In the genomic region with DNA sequence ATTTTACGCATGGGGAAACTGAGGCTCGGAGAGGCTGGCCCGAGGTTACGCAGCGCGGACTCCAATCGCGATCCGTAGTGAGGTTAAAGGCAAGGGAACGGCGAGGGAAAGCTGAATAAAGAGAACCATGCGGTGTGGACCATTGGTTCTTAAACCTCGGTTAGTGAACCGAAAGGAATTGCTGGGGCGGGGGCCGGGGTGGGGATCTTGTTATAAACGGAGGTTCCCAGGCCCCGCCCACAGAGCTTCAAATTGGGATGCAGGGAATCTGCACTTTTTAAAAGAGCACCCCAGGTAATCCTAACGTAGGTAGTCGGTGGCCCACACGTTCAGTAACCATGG, we compare ENCODE assay signal across 8 cellular contexts. TPM values are rescaled to one million over a fixed set of nuclear protein-coding genes. Genes with fewer than 3 reads are reported as not detected.
A peak's percentile ranks its signal among the peaks of the same experiment; 100 is the strongest.
DNase-seq lines count a peak whose midpoint lies in the region; ATAC-seq, FAIRE-seq and TF ChIP-seq lines count a peak whose summit lies in the region.

No MANE protein-coding gene starts in this region.

- TSS peak; percentile 67 for BruUV-seq in GM12878 (replicated peaks; lab: Mats Ljungman, UMichigan)

- H3K4me1 ChIP-seq in GM12878 (ENCODE audit: control insufficient read depth, insufficient read depth, low read length) (peaks cover 4% of the 10 kb centered on the region; the same call in 1 of the 2 replicates), lung (ENCODE audit: control insufficient read depth in 2 of 2, insufficient read depth in 2 of 2, low read length in 2 of 2) (peaks cover 1 to 14% of the 10 kb centered on the region in 2 donors), uterus (no peaks in the 10 kb centered on the region)

- peak overlapping the region; percentile 97 for H2AFZ ChIP-seq in GM12878 (ENCODE audit: control insufficient read depth, low read depth, low read length)

- CTCF ChIA-PET in GM12878 (lab: Yijun Ruan, JAX) = interaction anchor here (1.3 kb wide), 1 partner anchor 666 kb away, joined by 4 read pairs; no protein-coding TSS in a partner anchor

- peak overlapping the region; percentile 98; the same call in 1 of the 2 replicates for H3K9ac ChIP-seq in GM12878 (ENCODE audit: control insufficient read depth, insufficient read depth, low read length)

- H3K27ac ChIP-seq in KOPT-K1 (ENCODE audit: low read depth, low read length, poor library complexity, severe bottlenecking) (peak overlapping the region; percentile 84), GM12878 (ENCODE audit: control insufficient read depth, insufficient read depth) (peak overlapping the region; percentile 25; the same call in 1 of the 2 replicates), lung (ENCODE audit: low read depth in 1 of 2, low read length in 1 of 2) (peak overlapping the region; percentile 76 to 78), uterus (peak overlapping the region; percentile 16 to 84)

- H3K27me3 ChIP-seq in GM12878 (replicated peaks in 1 of 2; ENCODE audit: control insufficient read depth in 2 of 2, insufficient read depth in 2 of 2, low read length in 1 of 2) (no peaks in the 10 kb centered on the region), lung (ENCODE audit: control insufficient read depth, insufficient read depth) (no peaks in the 10 kb centered on the region), uterus (no peaks in the 10 kb centered on the region)

- no peak for FAIRE-seq in GM12878 (lab: Jason Lieb, UNC)

- intact Hi-C loops in GM12878 (cut with micrococcal nuclease; ENCODE audit: unreplicated experiment) = no loop called here
- intact Hi-C loops in uterus (cut with DNase I; ENCODE audit: low total_unique reads) = no loop called here

- SMC1A ChIA-PET in GM12878 (lab: Charles Lee; ENCODE audit: uncharacterized antibody, unreplicated experiment) = interaction anchor here (1.5 to 2.2 kb wide), 2 partner anchors 10 to 120 kb away, joined by 4 to 7 read pairs; no protein-coding TSS in a partner anchor

- no peak for ATAC-seq in GM12878
- ATAC-seq in lung (ENCODE audit: insufficient read depth, low FRiP score) = no peak

- H3K9me3 ChIP-seq in KOPT-K1 (ENCODE audit: insufficient read depth, low read length, poor library complexity, severe bottlenecking) (no peaks in the 10 kb centered on the region), GM12878 (replicated peaks; ENCODE audit: control insufficient read depth, insufficient read depth, low read length) (no peaks in the 10 kb centered on the region), lung (ENCODE audit: control insufficient read depth in 2 of 2, insufficient read depth in 1 of 2, low read length in 1 of 2) (no peaks in the 10 kb centered on the region), uterus (no peaks in the 10 kb centered on the region)

- TF ChIP-seq CTCF in GM12878 (IDR thresholded peaks at IDR 0.05 in 2 of 3, conservative IDR thresholded peaks at IDR 0.05 in 1 of 3; ENCODE audit: control insufficient read depth in 2 of 3, extremely low read depth in 1 of 3, insufficient read depth in 1 of 3, low read depth in 3 of 3, low read length in 3 of 3) (no peak), lung (IDR thresholded peaks at IDR 0.05; ENCODE audit: control extremely low read depth, extremely low read depth) (no peak), uterus (IDR thresholded peaks at IDR 0.05) (no peak)

- no peak for TF ChIP-seq EP300 in GM12878 (IDR thresholded peaks at IDR 0.05; ENCODE audit: borderline replicate concordance in 1 of 2, control insufficient read depth in 1 of 2, low read depth in 2 of 2, low read length in 2 of 2)

- H3K4me2 ChIP-seq in GM12878 (ENCODE audit: control insufficient read depth, insufficient read depth) = peak overlapping the region; percentile 90

- TF ChIP-seq POLR2A in GM12878 (IDR thresholded peaks at IDR 0.05; ENCODE audit: low read depth, low read length) = no peak
- TF ChIP-seq POLR2A in uterus (IDR thresholded peaks at IDR 0.05) = no peak

- DNase-seq in COR-L47 (lab: John Stamatoyannopoulos, UW) (peak; percentile 14), GM12878 (ENCODE audit: low read depth, low spot score) (no peak), lung (ENCODE audit: low spot score) (no peak), uterus (no peak), T-helper 9 cell (no peak), SIG-M5 treated with dmso at 0.1 percent for 504 hours (lab: John Stamatoyannopoulos, UW; ENCODE audit: unreplicated experiment) (no peak)
- no peak for DNase-seq in effector CD4-positive, alpha-beta T cell

- POLR2A ChIA-PET in GM12878 (lab: Charles Lee) = no interaction called here

- in situ Hi-C loops in GM12878 (cut with MboI) = no loop called here

- H3K4me3 ChIP-seq in GM12878 (peak overlapping the region; percentile 97), lung (peak overlapping the region; percentile 100), uterus (peak overlapping the region; percentile 65 to 99)

- no peaks in the 10 kb centered on the region for H4K20me1 ChIP-seq in GM12878 (ENCODE audit: control insufficient read depth, insufficient read depth)

- H3K36me3 ChIP-seq in KOPT-K1 (ENCODE audit: insufficient read depth, low read length) (peaks cover 23% of the 10 kb centered on the region), GM12878 (ENCODE audit: control insufficient read depth in 2 of 2, insufficient read depth in 2 of 2, low read length in 1 of 2) (peaks cover 2% of the 10 kb centered on the region in 2 experiments; a peak in 2 of 4 replicates), lung (ENCODE audit: control insufficient read depth in 2 of 2, insufficient read depth in 2 of 2, low read length in 2 of 2) (peaks cover 3 to 6% of the 10 kb centered on the region in 2 donors), uterus (no peaks in the 10 kb centered on the region)

- peaks cover 26% of the 10 kb centered on the region for H3K79me2 ChIP-seq in GM12878 (ENCODE audit: control insufficient read depth, insufficient read depth, low read length)

- RAD21 ChIA-PET in GM12878 (lab: Charles Lee; ENCODE audit: unreplicated experiment) = interaction anchor here (0.6 to 0.9 kb wide), 2 partner anchors 133 to 648 kb away, joined by 3 read pairs; no protein-coding TSS in a partner anchor

- WGBS in GM12878 (ENCODE audit: insufficient coverage, insufficient replicate concordance, low lambda C conversion rate, missing lambda C conversion rate) = 0% methylated on average over 18 of the region's 21 CpGs
- WGBS in lung, 2 donors = 1% methylated on average over 21 of the region's 21 CpGs

- no peak for TF ChIP-seq RAD21 in GM12878 (IDR thresholded peaks at IDR 0.05; ENCODE audit: insufficient read depth, low read depth, low read length)

TF ChIP-seq in GM12878, 131 proteins besides CTCF, POLR2A, EP300 and RAD21:
- TF ChIP-seq, protein P1, sequence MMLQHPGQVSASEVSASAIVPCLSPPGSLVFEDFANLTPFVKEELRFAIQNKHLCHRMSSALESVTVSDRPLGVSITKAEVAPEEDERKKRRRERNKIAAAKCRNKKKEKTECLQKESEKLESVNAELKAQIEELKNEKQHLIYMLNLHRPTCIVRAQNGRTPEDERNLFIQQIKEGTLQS (IDR thresholded peaks at IDR 0.05; ENCODE audit: borderline replicate concordance, extremely low read depth, low read depth, low read length) = no peak

RNA-seq across cellular contexts. Expression of a gene that starts 0.5 kb away (rescaled TPM):
- 5.5 and 6.3 TPM in 2 replicates for total RNA-seq in GM12878 (2013; cell fraction: nucleolus; rRNA removed)
- total RNA-seq in GM12878 (2014; rRNA removed) (2.0 and 2.5 TPM in 2 replicates), GM12878 (2014; rRNA removed; fragmentation: Illumina TruSeq; extraction: Trizol) (0.83 and 2.2 TPM in 2 replicates), GM12878 (2021) (2.0 and 3.1 TPM in 2 replicates), lung (10 to 100 TPM; 26.6 to 27.0 TPM), uterus (10 to 100 TPM; 14.7 to 27.2 (median 21.1) TPM)
- 0.51 TPM for polyA plus RNA-seq in GM12878 (2011; ENCODE audit: low read depth)
- polyA plus RNA-seq in GM12878 (2011; rRNA removed) (1.8 and 2.2 TPM in 2 replicates), GM12878 (2014; fragmentation: Illumina TruSeq; extraction: Trizol) (2.2 and 2.3 TPM in 2 replicates), GM12878 (2014; fragmentation: Nextera tagmentation; extraction: Ambion mirVana) (1 to 10 TPM; 1.5 to 4.2 TPM), GM12878 (2014; rRNA removed) (1.0 and 1.5 TPM in 2 replicates), GM12878 (2016; fragmentation: Nextera tagmentation; extraction: Ambion mirVana) (1 to 10 TPM; 3.0 to 3.2 TPM), lung (10 to 100 TPM; 12.7 to 14.1 TPM)
- 1.6 TPM in 2 replicates for polyA plus RNA-seq in GM12878 (2011; cell fraction: cytosol; rRNA removed)
- 1.6 and 1.8 TPM in 2 replicates for polyA plus RNA-seq in GM12878 (2011; cell fraction: nucleus; rRNA removed)
- 0.79 and 0.99 TPM in 2 replicates for polyA plus RNA-seq in GM12878 (2012)
- polyA minus RNA-seq in GM12878 (2011; rRNA and poly(A)+ RNA removed) = 0.66 and 1.3 TPM in 2 replicates
- 1.2 TPM in 1 of 2 replicates, not detected in the other for polyA minus RNA-seq in GM12878 (2011; cell fraction: cytosol; rRNA and poly(A)+ RNA removed)
- polyA minus RNA-seq in GM12878 (2011; cell fraction: nucleus; rRNA and poly(A)+ RNA removed) = 1.1 and 3.3 TPM in 2 replicates

RNA-seq across cellular contexts. Expression of a gene that starts 0.6 kb away (rescaled TPM):
- total RNA-seq in GM12878 (2013; cell fraction: nucleolus; rRNA removed) = 37.5 and 38.3 TPM in 2 replicates
- total RNA-seq in GM12878 (2014; rRNA removed) (13.8 and 16.8 TPM in 2 replicates), GM12878 (2014; rRNA removed; fragmentation: Illumina TruSeq; extraction: Trizol) (32.1 and 36.0 TPM in 2 replicates), GM12878 (2021) (27.0 and 29.7 TPM in 2 replicates), lung (10 to 100 TPM; 12.7 to 14.7 TPM), uterus (10 to 100 TPM in 2 of 4 donors, 1 to 10 TPM in 2; 1.5 to 20.5 (median 9.4) TPM)
- polyA plus RNA-seq in GM12878 (2011; ENCODE audit: low read depth) = 8.9 TPM
- polyA plus RNA-seq in GM12878 (2011; rRNA removed) (19.8 and 28.3 TPM in 2 replicates), GM12878 (2014; fragmentation: Illumina TruSeq; extraction: Trizol) (47.2 and 50.3 TPM in 2 replicates), GM12878 (2014; fragmentation: Nextera tagmentation; extraction: Ambion mirVana) (10 to 100 TPM; 35.1 to 46.4 TPM), GM12878 (2014; rRNA removed) (28.1 and 28.5 TPM in 2 replicates), GM12878 (2016; fragmentation: Nextera tagmentation; extraction: Ambion mirVana) (10 to 100 TPM; 30.6 to 33.5 TPM), lung (10 to 100 TPM; 11.7 to 14.2 TPM)
- polyA plus RNA-seq in GM12878 (2011; cell fraction: cytosol; rRNA removed) = 9.9 and 10.4 TPM in 2 replicates
- polyA plus RNA-seq in GM12878 (2011; cell fraction: nucleus; rRNA removed) = 13.4 and 16.9 TPM in 2 replicates
- polyA plus RNA-seq in GM12878 (2012) = 21.6 and 22.1 TPM in 2 replicates
- 14.6 and 16.8 TPM in 2 replicates for polyA minus RNA-seq in GM12878 (2011; rRNA and poly(A)+ RNA removed)
- 5.0 and 6.0 TPM in 2 replicates for polyA minus RNA-seq in GM12878 (2011; cell fraction: cytosol; rRNA and poly(A)+ RNA removed)
- polyA minus RNA-seq in GM12878 (2011; cell fraction: nucleus; rRNA and poly(A)+ RNA removed) = 7.7 and 15.7 TPM in 2 replicates

Comparison
In these comparisons a context has a peak if more than half of its experiments do, and no peak if none do; other contexts are left out.
1. H3K27ac ChIP-seq: peak in every context shown above with its lines; median percentile 84 in KOPT-K1; 77 in lung; 50 in uterus; 25 in GM12878.